Comparison of ENCODE assay signal across 10 cellular contexts in the genomic region with DNA sequence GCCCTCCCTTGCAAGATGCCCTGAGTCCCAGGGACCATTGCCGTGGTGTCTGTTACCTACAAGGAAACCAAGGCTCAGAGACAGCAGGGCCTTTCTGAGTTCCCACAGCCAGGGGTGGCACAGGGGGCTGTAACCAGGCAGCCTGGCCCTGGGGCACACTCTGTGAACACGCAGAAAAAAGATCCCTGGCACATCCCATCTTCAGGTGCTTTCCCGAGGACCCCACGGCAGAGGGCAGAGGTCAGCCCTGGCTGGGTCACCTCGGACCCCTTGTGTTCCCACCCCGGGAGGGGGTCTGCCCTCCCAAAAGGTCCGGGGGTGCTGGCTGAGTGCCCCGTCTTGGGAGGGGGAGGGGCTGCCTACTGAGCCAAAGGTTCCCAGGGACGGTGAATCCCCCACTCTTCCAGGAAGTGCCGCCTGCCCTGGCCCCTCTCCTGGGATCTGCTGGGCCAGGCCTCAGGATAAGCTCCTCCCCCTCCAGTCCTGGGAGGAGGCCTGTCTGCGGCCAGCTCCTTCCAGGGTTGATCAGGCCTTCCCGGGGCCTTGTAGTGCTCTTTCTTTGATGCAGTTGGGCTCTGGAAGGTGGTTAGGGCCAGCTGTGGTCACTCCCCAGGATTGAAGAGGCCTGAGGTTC. TPM values are rescaled to one million over a fixed set of nuclear protein-coding genes. Genes with fewer than 3 reads are reported as not detected.
DNase-seq lines count a peak whose midpoint lies in the region; ATAC-seq and TF ChIP-seq lines count a peak whose summit lies in the region.
"Had no signal": no experiment of that assay in that cellular context is flagged by ENCODE, and none has a peak within 500 bp of the region (broad histone marks: within the 10 kb centered on the region; RNA-seq: fewer than 3 reads in every experiment).

No MANE protein-coding gene starts in this region.

- H3K4me1 Mint-ChIP-seq in progenitor cell of endocrine pancreas (ENCODE audit: low read depth) = peaks cover 9% of the 10 kb centered on the region

- no peaks in the 10 kb centered on the region for H3K27me3 Mint-ChIP-seq in progenitor cell of endocrine pancreas
- H3K27me3 Mint-ChIP-seq: activated CD4-positive, alpha-beta memory T cell treated with anti-CD3 and anti-CD28 coated beads for 36 hours had no signal

- H3K4me1 ChIP-seq in heart right ventricle = peaks cover 69 to 98% (median 84%) of the 10 kb centered on the region in 9 donors

- H3K36me3 ChIP-seq in heart right ventricle = no peaks in the 10 kb centered on the region

- H3K27ac Mint-ChIP-seq in progenitor cell of endocrine pancreas = peak overlapping the region; percentile 84
- H3K27ac Mint-ChIP-seq: activated CD4-positive, alpha-beta memory T cell treated with anti-CD3 and anti-CD28 coated beads for 36 hours had no signal

- peaks cover 0 to 4% (median 0%) of the 10 kb centered on the region in 7 donors for H3K27me3 ChIP-seq in heart right ventricle

- H3K4me3 ChIP-seq in heart right ventricle = peak overlapping the region in 3 of 10 donors; percentile 8 to 16 (median 12)

- H3K36me3 Mint-ChIP-seq in progenitor cell of endocrine pancreas (ENCODE audit: insufficient read depth) = no peaks in the 10 kb centered on the region
- H3K36me3 Mint-ChIP-seq: activated CD4-positive, alpha-beta memory T cell treated with anti-CD3 and anti-CD28 coated beads for 36 hours had no signal

- WGBS in adipose tissue, 3 donors = 14 to 49% (median 34%) methylated on average over 12 of the region's 12 CpGs
- 15 to 21% methylated on average over 12 of the region's 12 CpGs for WGBS in heart right ventricle, 2 donors

- H3K9me3 ChIP-seq in heart right ventricle = no peaks in the 10 kb centered on the region

- no peaks in the 10 kb centered on the region for H3K9me3 Mint-ChIP-seq in progenitor cell of endocrine pancreas (ENCODE audit: low read depth)
- H3K9me3 Mint-ChIP-seq: activated CD4-positive, alpha-beta memory T cell treated with anti-CD3 and anti-CD28 coated beads for 36 hours had no signal

- TF ChIP-seq CTCF in heart right ventricle (IDR thresholded peaks at IDR 0.05) = no peak
- TF ChIP-seq CTCF in progenitor cell of endocrine pancreas (IDR thresholded peaks at IDR 0.05; ENCODE audit: unreplicated experiment) = no peak

- intact Hi-C loops in heart right ventricle (cut with DNase I) = loop anchor here in 1 of 10 donors (5.0 kb wide), 1 partner anchor 52 kb away; the partner anchor contains the start of gene TFAP4

- peak overlapping the region; percentile 26 for H3K27ac ChIP-seq in adipose tissue (ENCODE audit: low read depth, low read length)
- peak overlapping the region; percentile 11 to 93 (median 85) for H3K27ac ChIP-seq in heart right ventricle

- DNase-seq in COLO668 (lab: John Stamatoyannopoulos, UW; ENCODE audit: unreplicated experiment) (peak; percentile 10), heart right ventricle (peak; percentile 70 to 72), progenitor cell of endocrine pancreas (ENCODE audit: low spot score, unreplicated experiment) (no peak), GM19238 (ENCODE audit: insufficient read length, low spot score) (no peak), NCI-H2029 (lab: John Stamatoyannopoulos, UW) (no peak)
- DNase-seq: activated CD4-positive, alpha-beta memory T cell treated with anti-CD3 and anti-CD28 coated beads for 36 hours; erythroblast had no signal

- no peak overlapping the region for H3K4me3 Mint-ChIP-seq in progenitor cell of endocrine pancreas (ENCODE audit: low read depth)
- H3K4me3 Mint-ChIP-seq: activated CD4-positive, alpha-beta memory T cell treated with anti-CD3 and anti-CD28 coated beads for 36 hours had no signal

- peak; percentile 23 to 52 (median 40) for ATAC-seq in heart right ventricle
- ATAC-seq in HG02973 (IDR thresholded peaks at IDR 0.05; ENCODE audit: unreplicated experiment) = no peak
- no peak for ATAC-seq in HG02759 (IDR thresholded peaks at IDR 0.05; ENCODE audit: unreplicated experiment)

RNA-seq across cellular contexts. Expression of gene GLIS2, which starts 8.1 kb away (rescaled TPM):
- polyA plus RNA-seq in adipose tissue (10 to 100 TPM in 2 of 3 donors, 1 to 10 TPM in 1; 6.2 to 13.6 (median 11.2) TPM), heart right ventricle (10 to 100 TPM in 1 of 2 donors, 1 to 10 TPM in 1; 6.9 to 13.1 TPM)
- total RNA-seq in heart right ventricle (10 to 100 TPM in 8 of 10 donors, 1 to 10 TPM in 2; 9.0 to 16.9 (median 14.9) TPM), progenitor cell of endocrine pancreas (22.2 and 23.2 TPM in 2 replicates)

RNA-seq across cellular contexts. Expression of gene PAM16, which starts 27.2 kb away (rescaled TPM):
- 10 to 100 TPM; 57.2 to 86.6 (median 64.8) TPM for polyA plus RNA-seq in adipose tissue
- total RNA-seq in heart right ventricle = 10 to 100 TPM; 44.2 to 75.0 (median 55.6) TPM
- polyA plus RNA-seq in heart right ventricle = 100 to 1,000 TPM; 136 to 288 TPM
- total RNA-seq in progenitor cell of endocrine pancreas = 33.5 and 36.7 TPM in 2 replicates

RNA-seq across cellular contexts. Expression of gene VASN, which starts 47.7 kb away (rescaled TPM):
- polyA plus RNA-seq in adipose tissue (10 to 100 TPM in 2 of 3 donors, 1 to 10 TPM in 1; 6.0 to 33.9 (median 13.3) TPM), heart right ventricle (10 to 100 TPM in 1 of 2 donors, 1 to 10 TPM in 1; 7.7 to 27.9 TPM)
- total RNA-seq in heart right ventricle (10 to 100 TPM in 1 of 10 donors, 1 to 10 TPM in 9; 3.1 to 14.7 (median 5.8) TPM), progenitor cell of endocrine pancreas (3.8 and 4.0 TPM in 2 replicates)

RNA-seq across cellular contexts. Expression of gene TFAP4, which starts 51.1 kb away (rescaled TPM):
- polyA plus RNA-seq in adipose tissue (1 to 10 TPM; 5.1 to 9.4 (median 5.7) TPM), heart right ventricle (1 to 10 TPM; 2.0 to 4.6 TPM)
- total RNA-seq in heart right ventricle (1 to 10 TPM; 1.8 to 6.6 (median 3.1) TPM), progenitor cell of endocrine pancreas (22.9 and 29.0 TPM in 2 replicates)

Comparison
In these comparisons a context has a peak if more than half of its experiments do, and no peak if none do; other contexts are left out.
1. DNase-seq: peak in COLO668 (single experiment) and heart right ventricle (2 of 2); none in progenitor cell of endocrine pancreas (single experiment), GM19238 (single experiment) and NCI-H2029 (single experiment).
2. ATAC-seq: peak in heart right ventricle (8 of 8); none in HG02973 (single experiment) and HG02759 (single experiment).